ENCODE assay signal across 30 cellular contexts in the genomic region with DNA sequence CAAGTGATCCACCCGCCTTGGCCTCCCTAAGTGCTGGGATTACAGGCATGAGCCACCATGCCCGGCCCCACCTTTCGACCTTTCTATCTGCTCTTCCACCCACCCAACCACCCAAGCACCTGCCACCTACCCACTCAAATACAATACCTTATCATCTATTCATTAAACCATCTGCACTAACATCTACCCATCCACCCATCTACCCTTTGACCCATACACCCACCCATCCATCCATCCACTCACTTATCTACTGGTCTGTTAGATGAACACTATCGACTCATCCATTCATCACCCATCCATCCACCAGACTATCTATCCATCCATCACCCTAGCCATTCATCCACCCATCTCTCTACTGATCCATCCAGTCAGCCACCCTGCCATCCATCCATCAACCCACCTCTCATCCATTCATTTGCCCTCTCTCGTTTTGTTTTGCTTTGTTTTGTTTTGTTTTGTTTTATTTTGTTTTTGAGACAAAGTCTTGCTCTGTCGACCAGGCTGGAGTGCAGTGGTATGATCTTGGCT. TPM values are rescaled to one million over a fixed set of nuclear protein-coding genes. Genes with fewer than 3 reads are reported as not detected.
"Had no signal": no experiment of that assay in that cellular context is flagged by ENCODE, and none has a peak within 500 bp of the region (broad histone marks: within the 10 kb centered on the region; RNA-seq: fewer than 3 reads in every experiment).

No MANE protein-coding gene starts in this region.

- DNase-seq: activated CD4-positive, alpha-beta T cell treated with anti-CD3 and anti-CD28 coated beads, Interleukin-2, amount 50 U/mL, for 4 hours; activated CD4-positive, CD25-positive, alpha-beta regulatory T cell treated with anti-CD3 and anti-CD28 coated beads, Interleukin-2, amount 50 U/mL, for 72 hours; activated effector memory CD4-positive, alpha-beta T cell treated with anti-CD3 and anti-CD28 coated beads, Interleukin-2, amount 50 U/mL, for 16 hours; activated T-cell treated with anti-CD3 and anti-CD28 coated beads, Interleukin-2, amount 50 U/mL, for 72 hours; dermis blood vessel endothelial cell; effector CD4-positive, alpha-beta T cell; islet precursor cell; left ventricle myocardium inferior; mesendoderm; natural killer cell; posterior cingulate gyrus; right cardiac atrium; stimulated activated CD4-positive, alpha-beta T cell treated with anti-CD3 and anti-CD28 coated beads, Interleukin-2, amount 100 ng/mL, for 48 hours; SW 1271; T1000; trophoblast cell; WERI-Rb-1 had no signal

- H3K27me3 Mint-ChIP-seq: activated naive CD4-positive, alpha-beta T cell treated with anti-CD3 and anti-CD28 coated beads, Interleukin-2, amount 50 U/mL, for 24 hours; central memory CD8-positive, alpha-beta T cell; stimulated activated naive CD8-positive, alpha-beta T cell treated with anti-CD3 and anti-CD28 coated beads, Interleukin-15, Interleukin-2, amounts not matched to agents 100 ng/mL and 50 ng/mL, for 24 hours had no signal

- H3K27ac Mint-ChIP-seq: activated naive CD4-positive, alpha-beta T cell treated with anti-CD3 and anti-CD28 coated beads, Interleukin-2, amount 50 U/mL, for 24 hours; activated T-cell treated with anti-CD3 and anti-CD28 coated beads, Interleukin-2, amount 50 U/mL, for 72 hours; stimulated activated naive CD8-positive, alpha-beta T cell treated with anti-CD3 and anti-CD28 coated beads, Interleukin-15, Interleukin-2, amounts not matched to agents 100 ng/mL and 50 ng/mL, for 24 hours; T-helper 1 cell treated with Interleukin-12 subunit alpha and Interleukin-12 subunit beta and Interleukin-4 antibody, amounts not matched to agents 30 μg/mL and 1 μg/mL, for 36 hours had no signal

- H3K36me3 ChIP-seq: breast epithelium, WERI-Rb-1 had no signal

- ATAC-seq: activated T-cell treated with anti-CD3 and anti-CD28 coated beads, Interleukin-2, amount 50 U/mL, for 72 hours; natural killer cell had no signal

- H3K27me3 ChIP-seq: breast epithelium had no signal

- H3K9me3 Mint-ChIP-seq: activated naive CD4-positive, alpha-beta T cell treated with anti-CD3 and anti-CD28 coated beads, Interleukin-2, amount 50 U/mL, for 24 hours; activated T-cell treated with anti-CD3 and anti-CD28 coated beads, Interleukin-2, amount 50 U/mL, for 72 hours; central memory CD8-positive, alpha-beta T cell; natural killer cell; stimulated activated naive CD8-positive, alpha-beta T cell treated with anti-CD3 and anti-CD28 coated beads, Interleukin-15, Interleukin-2, amounts not matched to agents 100 ng/mL and 50 ng/mL, for 24 hours; T-helper 1 cell treated with Interleukin-12 subunit alpha and Interleukin-12 subunit beta and Interleukin-4 antibody, amounts not matched to agents 30 μg/mL and 1 μg/mL, for 36 hours had no signal

- H3K4me3 Mint-ChIP-seq: activated naive CD4-positive, alpha-beta T cell treated with anti-CD3 and anti-CD28 coated beads, Interleukin-2, amount 50 U/mL, for 24 hours; activated T-cell treated with anti-CD3 and anti-CD28 coated beads, Interleukin-2, amount 50 U/mL, for 72 hours; central memory CD8-positive, alpha-beta T cell; natural killer cell; stimulated activated naive CD8-positive, alpha-beta T cell treated with anti-CD3 and anti-CD28 coated beads, Interleukin-15, Interleukin-2, amounts not matched to agents 100 ng/mL and 50 ng/mL, for 24 hours; T-helper 1 cell treated with Interleukin-12 subunit alpha and Interleukin-12 subunit beta and Interleukin-4 antibody, amounts not matched to agents 30 μg/mL and 1 μg/mL, for 36 hours had no signal

- H3K9me3 ChIP-seq: breast epithelium, left ventricle myocardium inferior, thoracic aorta had no signal

- H3K4me1 ChIP-seq: breast epithelium, left ventricle myocardium inferior had no signal

- H3K27ac ChIP-seq: breast epithelium, epithelial cell of prostate, left ventricle myocardium inferior, SK-N-MC, thoracic aorta, WERI-Rb-1 had no signal

- H3K36me3 Mint-ChIP-seq: natural killer cell had no signal

- H3K4me3 ChIP-seq: breast epithelium, left ventricle myocardium inferior, lung, SK-N-MC, thoracic aorta had no signal

- FAIRE-seq: frontal cortex, urothelium cell line had no signal

- H3K4me1 Mint-ChIP-seq: activated naive CD4-positive, alpha-beta T cell treated with anti-CD3 and anti-CD28 coated beads, Interleukin-2, amount 50 U/mL, for 24 hours; central memory CD8-positive, alpha-beta T cell had no signal

RNA-seq across cellular contexts. Expression of gene GPR4, which starts 20.0 kb away (rescaled TPM):
- total RNA-seq: mononuclear cell, osteoblast had no signal

RNA-seq across cellular contexts. Expression of gene GIPR, which starts 46.0 kb away (rescaled TPM):
- total RNA-seq: dermis blood vessel endothelial cell had no signal
